11 cellular contexts compared by ENCODE assay signal in the genomic region with DNA sequence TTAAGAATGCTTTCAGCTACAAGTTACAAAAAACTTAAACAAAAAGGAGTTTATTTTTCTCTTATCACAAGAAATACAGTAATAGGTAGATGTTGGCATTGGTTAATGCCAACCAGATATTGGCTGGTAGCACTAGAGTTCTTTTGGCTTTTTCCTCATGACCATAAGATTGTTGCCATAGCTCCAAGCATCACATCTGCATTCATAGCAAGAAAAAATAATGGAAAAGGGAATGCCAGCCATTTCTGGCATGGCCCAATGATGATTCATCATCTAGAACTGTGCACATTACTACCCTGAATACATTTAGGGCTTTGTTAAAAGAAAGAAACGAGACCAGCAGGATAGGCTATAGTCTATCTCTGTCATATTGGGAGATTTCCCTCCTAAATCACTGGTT.
"Had no signal": no experiment of that assay in that cellular context is flagged by ENCODE, and none has a peak within 500 bp of the region (broad histone marks: within the 10 kb centered on the region; RNA-seq: fewer than 3 reads in every experiment).

No MANE protein-coding gene starts in this region.

- H3K27ac ChIP-seq: pancreas, VCaP had no signal

- H3K4me3 ChIP-seq: left lung, pancreas, tibial nerve had no signal

- H3K4me1 ChIP-seq: pancreas had no signal

- H3K36me3 ChIP-seq: left lung, pancreas, tibial nerve had no signal

- DNase-seq: activated CD4-positive, alpha-beta memory T cell treated with anti-CD3 and anti-CD28 coated beads for 36 hours; activated CD4-positive, alpha-beta T cell treated with anti-CD3 and anti-CD28 coated beads for 36 hours; activated CD8-positive, alpha-beta memory T cell treated with anti-CD3 and anti-CD28 coated beads, Interleukin-2, amount 10 ng/mL, durations not matched to agents 7 days and 5 days; activated naive CD4-positive, alpha-beta T cell treated with anti-CD3 and anti-CD28 coated beads, Interleukin-2, amount 50 U/mL, for 16 hours; activated T-cell treated with anti-CD3 and anti-CD28 coated beads, Interleukin-2, amount 50 U/mL, for 24 hours; left lung; naive thymus-derived CD8-positive, alpha-beta T cell; pancreas had no signal

- H3K27me3 ChIP-seq: left lung, pancreas, tibial nerve had no signal

- H3K9me3 ChIP-seq: left lung, pancreas, tibial nerve had no signal

- ATAC-seq: activated CD4-positive, alpha-beta T cell treated with anti-CD3 and anti-CD28 coated beads for 36 hours; activated CD8-positive, alpha-beta memory T cell treated with anti-CD3 and anti-CD28 coated beads, Interleukin-2, amount 10 ng/mL, durations not matched to agents 7 days and 5 days; left lung; naive thymus-derived CD8-positive, alpha-beta T cell; pancreas; stimulated activated effector memory CD8-positive, alpha-beta T cell treated with anti-CD3 and anti-CD28 coated beads, Interleukin-12 subunit alpha, Interleukin-12 subunit beta, amount 100 ng/mL, for 72 hours had no signal
